In genomic region chr13:48655291-48655690, GRCh38 we compare ENCODE assay signal across 25 cellular contexts. TPM values are rescaled to one million over a fixed set of nuclear protein-coding genes. Genes with fewer than 3 reads are reported as not detected.
DNase-seq lines count a peak whose midpoint lies in the region; ATAC-seq and TF ChIP-seq lines count a peak whose summit lies in the region.
"Had no signal": no experiment of that assay in that cellular context is flagged by ENCODE, and none has a peak within 500 bp of the region (broad histone marks: within the 10 kb centered on the region; RNA-seq: fewer than 3 reads in every experiment).

No MANE protein-coding gene starts in this region.

- TF ChIP-seq CTCF in glutamatergic neuron (IDR thresholded peaks at IDR 0.05; ENCODE audit: partially characterized antibody, unreplicated experiment) (no peak), ovary (IDR thresholded peaks at IDR 0.05) (no peak)

- peaks cover 3% of the 10 kb centered on the region for H3K4me1 ChIP-seq in ovary (ENCODE audit: insufficient read depth)

- H3K4me1 Mint-ChIP-seq in activated naive CD4-positive, alpha-beta T cell treated with anti-CD3 and anti-CD28 coated beads, Interleukin-2, amount 10 ng/mL, durations not matched to agents 7 days and 5 days, result peaks cover 50% of the 10 kb centered on the region
- peaks cover 49% of the 10 kb centered on the region for H3K4me1 Mint-ChIP-seq in glutamatergic neuron (ENCODE audit: low read depth, unreplicated experiment)
- peaks cover 38 to 44% of the 10 kb centered on the region in 2 donors for H3K4me1 Mint-ChIP-seq in natural killer cell treated with Interleukin-12 subunit alpha and Interleukin-12 subunit beta and Interleukin-15 and Interleukin-18, amount 100 ng/mL, for 72 hours (ENCODE audit: low read depth in 2 of 2)

- CTCF ChIA-PET in activated naive CD4-positive, alpha-beta T cell treated with anti-CD3 and anti-CD28 coated beads, Interleukin-2, amount 10 ng/mL, durations not matched to agents 7 days and 5 days (lab: Charles Lee), result no interaction called here

- ATAC-seq in natural killer cell treated with Interleukin-12 subunit alpha and Interleukin-12 subunit beta and Interleukin-15 and Interleukin-18, amount 100 ng/mL, for 72 hours, result no peak
- ATAC-seq: pancreas, right lobe of liver had no signal

- peak overlapping the region; percentile 9 for H3K4me3 Mint-ChIP-seq in activated naive CD4-positive, alpha-beta T cell treated with anti-CD3 and anti-CD28 coated beads, Interleukin-2, amount 10 ng/mL, durations not matched to agents 7 days and 5 days
- H3K4me3 Mint-ChIP-seq in glutamatergic neuron (ENCODE audit: unreplicated experiment), result peak overlapping the region; percentile 69
- peak overlapping the region; percentile 73 for H3K4me3 Mint-ChIP-seq in natural killer cell treated with Interleukin-12 subunit alpha and Interleukin-12 subunit beta and Interleukin-15 and Interleukin-18, amount 100 ng/mL, for 72 hours
- H3K4me3 Mint-ChIP-seq: activated T-helper 1 cell treated with anti-CD3 and anti-CD28 coated beads, Interleukin-12 subunit alpha, Interleukin-12 subunit beta, Interleukin-2, Interleukin-4 antibody, amounts not matched to agents 30 ng/mL and 10 ng/mL and 1 ng/mL, durations not matched to agents 14 hours and 24 hours and 36 hours; memory B cell; naive B cell had no signal

- no peaks in the 10 kb centered on the region for H3K9me3 ChIP-seq in ovary
- H3K9me3 ChIP-seq: pancreas, right lobe of liver, vagina had no signal

- no peaks in the 10 kb centered on the region for H3K36me3 ChIP-seq in ovary
- H3K36me3 ChIP-seq: pancreas, right lobe of liver, vagina had no signal

- H3K4me3 ChIP-seq in ovary, result no peak overlapping the region
- H3K4me3 ChIP-seq: pancreas, right lobe of liver, vagina had no signal

- no peaks in the 10 kb centered on the region for H3K9me3 Mint-ChIP-seq in activated naive CD4-positive, alpha-beta T cell treated with anti-CD3 and anti-CD28 coated beads, Interleukin-2, amount 10 ng/mL, durations not matched to agents 7 days and 5 days
- peaks cover 12% of the 10 kb centered on the region for H3K9me3 Mint-ChIP-seq in glutamatergic neuron (ENCODE audit: unreplicated experiment)
- no peaks in the 10 kb centered on the region for H3K9me3 Mint-ChIP-seq in natural killer cell treated with Interleukin-12 subunit alpha and Interleukin-12 subunit beta and Interleukin-15 and Interleukin-18, amount 100 ng/mL, for 72 hours
- H3K9me3 Mint-ChIP-seq: activated T-helper 1 cell treated with anti-CD3 and anti-CD28 coated beads, Interleukin-12 subunit alpha, Interleukin-12 subunit beta, Interleukin-2, Interleukin-4 antibody, amounts not matched to agents 30 ng/mL and 10 ng/mL and 1 ng/mL, durations not matched to agents 14 hours and 24 hours and 36 hours; memory B cell; naive B cell had no signal

- H3K27me3 Mint-ChIP-seq in activated naive CD4-positive, alpha-beta T cell treated with anti-CD3 and anti-CD28 coated beads, Interleukin-2, amount 10 ng/mL, durations not matched to agents 7 days and 5 days, result no peaks in the 10 kb centered on the region
- H3K27me3 Mint-ChIP-seq in glutamatergic neuron (ENCODE audit: unreplicated experiment), result peaks cover 4% of the 10 kb centered on the region
- no peaks in the 10 kb centered on the region for H3K27me3 Mint-ChIP-seq in natural killer cell treated with Interleukin-12 subunit alpha and Interleukin-12 subunit beta and Interleukin-15 and Interleukin-18, amount 100 ng/mL, for 72 hours

- TF ChIP-seq EP300 in ovary (IDR thresholded peaks at IDR 0.05), result no peak

- DNase-seq in activated naive CD4-positive, alpha-beta T cell treated with anti-CD3 and anti-CD28 coated beads, Interleukin-2, amount 10 ng/mL, durations not matched to agents 7 days and 5 days, result no peak
- DNase-seq in activated naive CD4-positive, alpha-beta T cell treated with Interleukin-2 at 50 U/mL for 16 hours, result no peak
- peak; percentile 62 for DNase-seq in NCI-H82 treated with DMSO at 0.1 percent for 48 hours (lab: John Stamatoyannopoulos, UW; ENCODE audit: unreplicated experiment)
- no peak for DNase-seq in glutamatergic neuron
- no peak for DNase-seq in natural killer cell treated with Interleukin-12 subunit alpha and Interleukin-12 subunit beta and Interleukin-15 and Interleukin-18, amount 100 ng/mL, for 72 hours (ENCODE audit: low spot score)
- no peak for DNase-seq in ovary
- no peak for DNase-seq in hepatic stellate cell (ENCODE audit: low spot score)
- DNase-seq in stimulated activated CD8-positive, alpha-beta memory T cell treated with anti-CD3 and anti-CD28 coated beads, Interleukin-4, amount 100 ng/mL, for 48 hours, result no peak
- DNase-seq: ACHN; activated CD4-positive, alpha-beta T cell treated with anti-CD3 and anti-CD28 coated beads, Interleukin-2, amount 50 U/mL, for 4 hours; C1 segment of cervical spinal cord; dorsolateral prefrontal cortex; kidney; naive B cell; NCI-H1417; NCI-H2171; NCI-H526 treated with DMSO at 0.1 percent for 48 hours; pancreas; right lobe of liver; stimulated activated CD4-positive, alpha-beta T cell treated with anti-CD3 and anti-CD28 coated beads, Interleukin-15, amount 100 ng/mL, for 24 hours had no signal

- no peak for TF ChIP-seq POLR2A in ovary (IDR thresholded peaks at IDR 0.05)

- no peaks in the 10 kb centered on the region for H3K27me3 ChIP-seq in ovary
- H3K27me3 ChIP-seq: pancreas, right lobe of liver, vagina had no signal

- no peaks in the 10 kb centered on the region for H3K36me3 Mint-ChIP-seq in activated naive CD4-positive, alpha-beta T cell treated with anti-CD3 and anti-CD28 coated beads, Interleukin-2, amount 10 ng/mL, durations not matched to agents 7 days and 5 days
- peaks cover 7% of the 10 kb centered on the region for H3K36me3 Mint-ChIP-seq in glutamatergic neuron (ENCODE audit: unreplicated experiment)
- H3K36me3 Mint-ChIP-seq in natural killer cell treated with Interleukin-12 subunit alpha and Interleukin-12 subunit beta and Interleukin-15 and Interleukin-18, amount 100 ng/mL, for 72 hours, result no peaks in the 10 kb centered on the region
- H3K36me3 Mint-ChIP-seq: memory B cell, naive B cell had no signal

- intact Hi-C loops in ovary (cut with DNase I), result no loop called here

- no peak overlapping the region for H3K27ac ChIP-seq in ovary
- H3K27ac ChIP-seq: HL-60, pancreas, right lobe of liver, vagina had no signal

- H3K27ac Mint-ChIP-seq in activated naive CD4-positive, alpha-beta T cell treated with anti-CD3 and anti-CD28 coated beads, Interleukin-2, amount 10 ng/mL, durations not matched to agents 7 days and 5 days, result no peak overlapping the region
- peak overlapping the region; percentile 71 for H3K27ac Mint-ChIP-seq in glutamatergic neuron (ENCODE audit: unreplicated experiment)
- H3K27ac Mint-ChIP-seq in natural killer cell treated with Interleukin-12 subunit alpha and Interleukin-12 subunit beta and Interleukin-15 and Interleukin-18, amount 100 ng/mL, for 72 hours, result peak overlapping the region in 1 of 2 donors; percentile 96
- H3K27ac Mint-ChIP-seq: activated T-helper 1 cell treated with anti-CD3 and anti-CD28 coated beads, Interleukin-12 subunit alpha, Interleukin-12 subunit beta, Interleukin-2, Interleukin-4 antibody, amounts not matched to agents 30 ng/mL and 10 ng/mL and 1 ng/mL, durations not matched to agents 14 hours and 24 hours and 36 hours; memory B cell; naive B cell had no signal

- WGBS in ovary, 3 donors, result 94% methylated on average over 4 of the region's 4 CpGs

RNA-seq across cellular contexts. Expression of gene CYSLTR2, which starts 1.6 kb away (rescaled TPM):
- total RNA-seq in glutamatergic neuron (ENCODE audit: unreplicated experiment) (4.9 TPM), ovary (1 to 10 TPM in 6 of 7 donors, under 1 TPM in 1; 0.30 to 8.3 (median 2.2) TPM)
- total RNA-seq in natural killer cell treated with Interleukin-12 subunit alpha and Interleukin-12 subunit beta and Interleukin-15 and Interleukin-18, amount 100 ng/mL, for 72 hours, result 10 to 100 TPM in 1 of 2 donors, 1 to 10 TPM in 1; 3.3 to 15.8 TPM
- 1 to 10 TPM in 1 of 2 donors, under 1 TPM in 1; 0.67 to 1.9 TPM for polyA plus RNA-seq in ovary
- total RNA-seq: fibroblast of villous mesenchyme had no signal

Comparison
In these comparisons a context has a peak if more than half of its experiments do, and no peak if none do; other contexts are left out.
1. H3K4me3 Mint-ChIP-seq: peak in every context shown above with its lines; median percentile 73 in natural killer cell treated with Interleukin-12 subunit alpha and Interleukin-12 subunit beta and Interleukin-15 and Interleukin-18, amount 100 ng/mL, for 72 hours; 69 in glutamatergic neuron; 9 in activated naive CD4-positive, alpha-beta T cell treated with anti-CD3 and anti-CD28 coated beads, Interleukin-2, amount 10 ng/mL, durations not matched to agents 7 days and 5 days.